ENCODE assay signal across 18 cellular contexts in the genomic region with DNA sequence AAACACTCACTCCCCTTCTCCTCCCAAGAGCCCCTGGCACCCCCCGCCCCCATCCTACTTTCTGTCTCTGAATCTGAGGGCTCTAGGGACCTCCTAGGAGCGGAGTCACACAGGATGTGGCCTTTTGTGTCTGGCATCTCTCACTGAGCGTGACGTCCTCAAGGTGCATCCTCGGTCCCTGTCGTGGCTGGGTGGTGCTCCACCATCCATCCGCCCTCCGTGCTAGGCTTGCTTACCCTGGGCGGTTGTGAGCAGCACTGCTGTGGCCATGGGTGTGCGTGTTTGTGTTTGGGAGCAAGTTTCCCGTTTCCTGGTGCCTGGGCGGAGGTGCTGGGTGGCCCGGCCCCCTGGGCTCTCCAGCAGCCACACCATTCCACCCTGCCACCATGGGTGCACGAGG. TPM values are rescaled to one million over a fixed set of nuclear protein-coding genes. Genes with fewer than 3 reads are reported as not detected.
DNase-seq lines count a peak whose midpoint lies in the region; ATAC-seq and TF ChIP-seq lines count a peak whose summit lies in the region.
"Had no signal": no experiment of that assay in that cellular context is flagged by ENCODE, and none has a peak within 500 bp of the region (broad histone marks: within the 10 kb centered on the region; RNA-seq: fewer than 3 reads in every experiment).

No MANE protein-coding gene starts in this region.

- no peak for ATAC-seq in GM21381 (IDR thresholded peaks at IDR 0.05; ENCODE audit: unreplicated experiment)
- ATAC-seq: heart right ventricle had no signal

- peaks cover 5% of the 10 kb centered on the region for H3K4me1 Mint-ChIP-seq in activated T-cell treated with anti-CD3 and anti-CD28 coated beads, Interleukin-2, amount 50 U/mL, for 24 hours (ENCODE audit: low read depth)
- H3K4me1 Mint-ChIP-seq in endodermal cell, result no peaks in the 10 kb centered on the region
- H3K4me1 Mint-ChIP-seq: neural crest cell had no signal

- 94 to 95% methylated on average over 7 to 14 of the region's 14 CpGs for WGBS in endodermal cell (ENCODE audit: insufficient coverage in 1 of 2, insufficient read length in 1 of 2), 2 experiments
- 98% methylated on average over 14 of the region's 14 CpGs for WGBS in thymus

- no peaks in the 10 kb centered on the region for H3K79me2 ChIP-seq in Karpas-422 (ENCODE audit: low read length)

- TF ChIP-seq CTCF in endodermal cell (conservative IDR thresholded peaks at IDR 0.05), result no peak

- no peak overlapping the region for H3K9ac ChIP-seq in Karpas-422 (ENCODE audit: low read length)
- H3K9ac ChIP-seq in endodermal cell (ENCODE audit: extremely low read depth, low read length, poor library complexity, severe bottlenecking), result no peak overlapping the region
- H3K9ac ChIP-seq: SK-N-SH had no signal

- peak overlapping the region; percentile 78 for H3K27ac Mint-ChIP-seq in activated T-cell treated with anti-CD3 and anti-CD28 coated beads, Interleukin-2, amount 50 U/mL, for 24 hours
- H3K27ac Mint-ChIP-seq in endodermal cell, result peak overlapping the region; percentile 74

- peaks cover 83% of the 10 kb centered on the region for H3K36me3 Mint-ChIP-seq in activated T-cell treated with anti-CD3 and anti-CD28 coated beads, Interleukin-2, amount 50 U/mL, for 24 hours (ENCODE audit: low read depth)
- peaks cover 33% of the 10 kb centered on the region for H3K36me3 Mint-ChIP-seq in endodermal cell (ENCODE audit: low read depth)

- no peaks in the 10 kb centered on the region for H3K9me3 Mint-ChIP-seq in activated T-cell treated with anti-CD3 and anti-CD28 coated beads, Interleukin-2, amount 50 U/mL, for 24 hours
- H3K9me3 Mint-ChIP-seq in endodermal cell, result no peaks in the 10 kb centered on the region
- H3K9me3 Mint-ChIP-seq: neural crest cell had no signal

- H2AFZ ChIP-seq in Karpas-422 (ENCODE audit: low read length), result no peak overlapping the region

- H3K4me2 ChIP-seq in Karpas-422 (ENCODE audit: low read depth, low read length, poor library complexity, severe bottlenecking), result no peak overlapping the region
- H3K4me2 ChIP-seq: SK-N-SH had no signal

- no peak overlapping the region for H3K4me3 Mint-ChIP-seq in activated T-cell treated with anti-CD3 and anti-CD28 coated beads, Interleukin-2, amount 50 U/mL, for 24 hours
- H3K4me3 Mint-ChIP-seq in endodermal cell, result no peak overlapping the region

- H3K4me3 ChIP-seq in Karpas-422 (ENCODE audit: low read length) (no peak overlapping the region), endodermal cell (ENCODE audit: low read length) (no peak overlapping the region), thymus (ENCODE audit: low read length) (no peak overlapping the region)
- H3K4me3 ChIP-seq: heart right ventricle, skin epidermis, tibial nerve had no signal

- H4K20me1 ChIP-seq in Karpas-422 (ENCODE audit: insufficient read depth, low read depth, low read length), result no peaks in the 10 kb centered on the region

- H3K9me3 ChIP-seq in Karpas-422 (ENCODE audit: low read length) (no peaks in the 10 kb centered on the region), endodermal cell (ENCODE audit: control insufficient read depth, low read length) (no peaks in the 10 kb centered on the region), thymus (ENCODE audit: control insufficient read depth) (no peaks in the 10 kb centered on the region)
- H3K9me3 ChIP-seq: heart right ventricle, SK-N-SH, tibial nerve had no signal

- no peaks in the 10 kb centered on the region for H3K9me2 ChIP-seq in Karpas-422 (replicated peaks; ENCODE audit: insufficient read depth, low read length)
- H3K9me2 ChIP-seq: SK-N-SH had no signal

- no peak overlapping the region for H3K27ac ChIP-seq in Karpas-422 (ENCODE audit: low read length)
- H3K27ac ChIP-seq in endodermal cell (ENCODE audit: low read depth, low read length), result no peak overlapping the region
- peak overlapping the region; percentile 40 for H3K27ac ChIP-seq in thymus (ENCODE audit: low read depth)
- H3K27ac ChIP-seq: heart right ventricle, tibial nerve had no signal

- H3K27me3 ChIP-seq in Karpas-422 (ENCODE audit: low read length), result no peaks in the 10 kb centered on the region
- H3K27me3 ChIP-seq in endodermal cell (ENCODE audit: control insufficient read depth, insufficient read depth, low read length, poor library complexity, severe bottlenecking), result no peaks in the 10 kb centered on the region
- no peaks in the 10 kb centered on the region for H3K27me3 ChIP-seq in thymus (ENCODE audit: control insufficient read depth, insufficient read depth)
- H3K27me3 ChIP-seq: heart right ventricle, tibial nerve had no signal

- H3K4me1 ChIP-seq in Karpas-422 (ENCODE audit: low read length) (peaks cover 24% of the 10 kb centered on the region), endodermal cell (ENCODE audit: control insufficient read depth, insufficient read depth, low read length) (no peaks in the 10 kb centered on the region), thymus (ENCODE audit: control insufficient read depth, insufficient read depth, low read length) (no peaks in the 10 kb centered on the region)

- H3K27me3 Mint-ChIP-seq in activated T-cell treated with anti-CD3 and anti-CD28 coated beads, Interleukin-2, amount 50 U/mL, for 24 hours, result no peaks in the 10 kb centered on the region
- H3K27me3 Mint-ChIP-seq in endodermal cell (ENCODE audit: insufficient read depth), result no peaks in the 10 kb centered on the region

- DNase-seq in activated T-cell treated with anti-CD3 and anti-CD28 coated beads, Interleukin-2, amount 50 U/mL, for 24 hours, result no peak
- DNase-seq in activated T-cell treated with anti-CD3 and anti-CD28 coated beads for 4 hours, result no peak
- DNase-seq in Karpas-422, result peak; percentile 80
- DNase-seq in endodermal cell, result no peak
- no peak for DNase-seq in SKM-1 (lab: John Stamatoyannopoulos, UW; ENCODE audit: unreplicated experiment)
- DNase-seq in UCSD-AML1 (lab: John Stamatoyannopoulos, UW; ENCODE audit: unreplicated experiment), result no peak
- DNase-seq: activated CD4-positive, alpha-beta T cell treated with anti-CD3 and anti-CD28 coated beads for 4 hours; activated naive CD4-positive, alpha-beta T cell; DMS 273 treated with DMSO at 0.1 percent for 48 hours; heart right ventricle; KG1; NCI-H2081; SK-N-SH had no signal

- H3K36me3 ChIP-seq in Karpas-422 (ENCODE audit: insufficient read depth, low read length) (peaks cover 5% of the 10 kb centered on the region; the same call in 1 of the 2 replicates), endodermal cell (ENCODE audit: control insufficient read depth, insufficient read depth, low read length) (peaks cover 9% of the 10 kb centered on the region), thymus (ENCODE audit: control insufficient read depth, insufficient read depth) (peaks cover 95% of the 10 kb centered on the region)

RNA-seq across cellular contexts. Expression of a gene that starts 12.2 kb away (rescaled TPM):
- total RNA-seq in Karpas-422 (2014; rRNA removed; shearing (Covaris generic); ENCODE audit: low replicate concordance), result 57.4 and 136 TPM in 2 replicates
- 100 to 1,000 TPM; 146 to 192 TPM for total RNA-seq in endodermal cell
- 103 TPM for polyA plus RNA-seq in endodermal cell (2013, experiment 1 of 2)
- 96.8 TPM for polyA plus RNA-seq in endodermal cell (2013, experiment 2 of 2)
- 97.7 TPM for polyA plus RNA-seq in thymus

RNA-seq across cellular contexts. Expression of a gene that starts 12.7 kb away (rescaled TPM):
- total RNA-seq in Karpas-422 (2014; rRNA removed; shearing (Covaris generic); ENCODE audit: low replicate concordance), result 27.2 and 55.8 TPM in 2 replicates
- 100 to 1,000 TPM; 126 to 132 TPM for total RNA-seq in endodermal cell
- polyA plus RNA-seq in endodermal cell (2013, experiment 1 of 2), result 147 TPM
- polyA plus RNA-seq in endodermal cell (2013, experiment 2 of 2), result 122 TPM
- polyA plus RNA-seq in thymus, result 51.1 TPM

RNA-seq across cellular contexts. Expression of a gene that starts 25.2 kb away (rescaled TPM):
- total RNA-seq in Karpas-422 (2014; rRNA removed; shearing (Covaris generic); ENCODE audit: low replicate concordance), result 1.9 and 7.2 TPM in 2 replicates
- total RNA-seq in endodermal cell, result 10 to 100 TPM; 20.5 to 35.1 TPM
- polyA plus RNA-seq in endodermal cell (2013, experiment 1 of 2), result 4.8 TPM
- polyA plus RNA-seq in endodermal cell (2013, experiment 2 of 2), result 5.6 TPM
- polyA plus RNA-seq in thymus, result 2.2 TPM

RNA-seq across cellular contexts. Expression of a gene that starts 32.3 kb away (rescaled TPM):
- not detected in 2 replicates for total RNA-seq in Karpas-422 (2014; rRNA removed; shearing (Covaris generic); ENCODE audit: low replicate concordance)
- total RNA-seq in endodermal cell, result under 1 TPM; 0.66 to 0.89 TPM
- not detected for polyA plus RNA-seq in endodermal cell (2013, experiment 1 of 2)
- not detected for polyA plus RNA-seq in endodermal cell (2013, experiment 2 of 2)
- polyA plus RNA-seq in thymus, result 1.3 TPM
- total RNA-seq: tibial nerve had no signal

RNA-seq across cellular contexts. Expression of a gene that starts 58.0 kb away (rescaled TPM):
- total RNA-seq in Karpas-422 (2014; rRNA removed; shearing (Covaris generic); ENCODE audit: low replicate concordance), result not detected in 2 replicates
- not detected for total RNA-seq in endodermal cell
- polyA plus RNA-seq in endodermal cell (2013, experiment 1 of 2), result not detected
- 0.08 TPM for polyA plus RNA-seq in endodermal cell (2013, experiment 2 of 2)
- polyA plus RNA-seq in thymus, result 0.34 TPM
- total RNA-seq: neural crest cell had no signal
- polyA plus RNA-seq: SK-N-SH had no signal
